In genomic region chr11:76459299-76459698, GRCh38 we compare ENCODE assay signal across 1 cellular context.
TF ChIP-seq lines count a peak whose summit lies in the region.

No MANE protein-coding gene starts in this region.

TF ChIP-seq in K562, 482 proteins besides CTCF, POLR2A, EP300 and RAD21:
- no peak for TF ChIP-seq IRF1 (CRISPR knock-in tag; IDR thresholded peaks at IDR 0.05; ENCODE audit: borderline replicate concordance)
- TF ChIP-seq MITF (IDR thresholded peaks at IDR 0.05), result no peak
- no peak for TF ChIP-seq ZNF512 (tag; IDR thresholded peaks at IDR 0.05)
- no peak for TF ChIP-seq NR4A1 (CRISPR knock-in tag; IDR thresholded peaks at IDR 0.05)
- TF ChIP-seq NR4A1 (tag; IDR thresholded peaks at IDR 0.05), result no peak
- TF ChIP-seq ZFP30 (CRISPR knock-in tag; IDR thresholded peaks at IDR 0.05; ENCODE audit: borderline replicate concordance), result no peak
- no peak for TF ChIP-seq NR1H2 (CRISPR knock-in tag; IDR thresholded peaks at IDR 0.05)
- no peak for TF ChIP-seq ZFP36 (IDR thresholded peaks at IDR 0.05; ENCODE audit: low read depth, low read length, partially characterized antibody)
- TF ChIP-seq NFATC3 (IDR thresholded peaks at IDR 0.05), result no peak
- TF ChIP-seq CHAMP1 (IDR thresholded peaks at IDR 0.05), result no peak
